ENCODE assay signal across 8 cellular contexts in the genomic region with DNA sequence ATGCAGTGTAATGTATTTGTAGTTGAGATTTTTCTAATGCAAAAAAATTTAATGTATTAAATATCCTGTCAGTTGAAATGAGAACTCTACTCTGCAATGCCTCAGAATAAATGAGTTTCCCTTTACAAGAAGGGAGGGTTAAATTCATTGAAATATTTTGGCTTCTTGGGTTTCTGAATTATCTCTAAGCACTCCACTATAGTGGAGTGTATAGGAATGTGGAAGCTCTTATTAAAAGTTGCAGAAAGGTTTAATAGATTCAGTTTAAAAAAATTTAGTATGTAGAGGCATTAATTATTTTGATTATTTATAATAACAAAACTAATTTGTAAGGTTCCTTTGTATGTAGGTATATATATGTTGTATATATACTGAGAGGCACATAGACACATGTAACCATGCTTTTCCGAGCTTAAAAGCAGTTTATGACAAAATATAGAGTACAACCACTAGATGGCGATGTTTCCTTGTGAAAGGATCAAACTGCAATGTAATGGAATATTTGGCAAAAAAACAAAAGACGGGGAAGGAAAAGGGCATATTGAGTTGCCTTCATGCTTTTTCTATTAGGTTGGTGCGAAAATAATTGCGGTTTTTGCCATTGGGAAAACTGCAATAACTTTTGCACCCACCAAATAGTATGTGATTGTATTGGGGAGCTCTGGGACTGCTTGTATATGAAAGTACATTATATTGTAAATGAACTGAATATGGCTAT.
DNase-seq lines count a peak whose midpoint lies in the region; ATAC-seq and TF ChIP-seq lines count a peak whose summit lies in the region.

No MANE protein-coding gene starts in this region.

- no peaks in the 10 kb centered on the region for H3K36me3 Mint-ChIP-seq in activated CD4-positive, alpha-beta memory T cell treated with anti-CD3 and anti-CD28 coated beads for 36 hours

- H3K27me3 ChIP-seq in DND-41 (ENCODE audit: insufficient read depth, low read length, poor library complexity), result no peaks in the 10 kb centered on the region
- H3K27me3 ChIP-seq in lower lobe of right lung (ENCODE audit: low read depth), result no peaks in the 10 kb centered on the region

- no peak overlapping the region for H3K9ac ChIP-seq in DND-41 (ENCODE audit: low read depth, low read length)

- no peaks in the 10 kb centered on the region for H3K9me3 Mint-ChIP-seq in activated CD4-positive, alpha-beta memory T cell treated with anti-CD3 and anti-CD28 coated beads for 36 hours

- H2AFZ ChIP-seq in DND-41 (ENCODE audit: low read depth, low read length), result no peak overlapping the region

- no peak overlapping the region for H3K27ac ChIP-seq in DND-41 (ENCODE audit: low read length)
- H3K27ac ChIP-seq in lower lobe of right lung, result no peak overlapping the region

- intact Hi-C loops in lower lobe of right lung (cut with DNase I), result no loop called here
- intact Hi-C loops in activated CD4-positive, alpha-beta memory T cell treated with anti-CD3 and anti-CD28 coated beads for 36 hours (cut with micrococcal nuclease), result loop anchor here (2.0 kb wide), 1 partner anchor 1564 kb away; no protein-coding TSS in a partner anchor

- H3K36me3 ChIP-seq in DND-41 (ENCODE audit: insufficient read depth, low read length) (no peaks in the 10 kb centered on the region), lower lobe of right lung (peaks cover 21% of the 10 kb centered on the region)

- H3K4me1 ChIP-seq in DND-41 (ENCODE audit: insufficient read depth, low read length) (no peaks in the 10 kb centered on the region), lower lobe of right lung (no peaks in the 10 kb centered on the region)

- TF ChIP-seq CTCF in DND-41 (IDR thresholded peaks at IDR 0.05; ENCODE audit: borderline replicate concordance, extremely low read depth, low read length, poor library complexity, severe bottlenecking) (peak; percentile 79), choroid plexus epithelial cell (conservative IDR thresholded peaks at IDR 0.05; ENCODE audit: low read depth, low read length) (peak; percentile 61), lower lobe of right lung (IDR thresholded peaks at IDR 0.05) (peak; percentile 66)

- DNase-seq in DND-41 (no peak), HT1080 (ENCODE audit: low read depth) (peak; percentile 60), NOMO-1 treated with DMSO at 0.1 percent for 48 hours (lab: John Stamatoyannopoulos, UW; ENCODE audit: unreplicated experiment) (peak; percentile 63), choroid plexus epithelial cell (ENCODE audit: low read depth) (peak; percentile 91), lower lobe of right lung (no peak)
- no peak for DNase-seq in activated CD4-positive, alpha-beta memory T cell treated with anti-CD3 and anti-CD28 coated beads for 36 hours

- CTCF ChIA-PET in activated CD4-positive, alpha-beta memory T cell treated with anti-CD3 and anti-CD28 coated beads for 36 hours (lab: Charles Lee), result interaction anchor here (0.6 to 4.3 kb wide), 27 partner anchors 9 to 1574 kb away, joined by 3 to 74 read pairs (median 4); no protein-coding TSS in a partner anchor

- no peak overlapping the region for H3K27ac Mint-ChIP-seq in activated CD4-positive, alpha-beta memory T cell treated with anti-CD3 and anti-CD28 coated beads for 36 hours

- no peaks in the 10 kb centered on the region for H3K9me3 ChIP-seq in DND-41 (ENCODE audit: insufficient read depth, low read length, severe bottlenecking)
- H3K9me3 ChIP-seq in lower lobe of right lung, result no peaks in the 10 kb centered on the region

- no peak overlapping the region for H3K4me3 Mint-ChIP-seq in activated CD4-positive, alpha-beta memory T cell treated with anti-CD3 and anti-CD28 coated beads for 36 hours

- no peaks in the 10 kb centered on the region for H3K27me3 Mint-ChIP-seq in activated CD4-positive, alpha-beta memory T cell treated with anti-CD3 and anti-CD28 coated beads for 36 hours

- H3K4me2 ChIP-seq in DND-41 (ENCODE audit: insufficient read depth, low read length), result no peak overlapping the region

- ATAC-seq in DND-41 (ENCODE audit: insufficient read depth, low read depth) (peak; percentile 74), GM21381 (IDR thresholded peaks at IDR 0.05; ENCODE audit: unreplicated experiment) (peak; percentile 61), lower lobe of right lung (peak; percentile 70 to 80), HG03025 (IDR thresholded peaks at IDR 0.05; ENCODE audit: low FRiP score, unreplicated experiment) (no peak)

- H3K4me3 ChIP-seq in DND-41 (ENCODE audit: low read depth in 1 of 2, low read length in 2 of 2) (no peak overlapping the region), choroid plexus epithelial cell (ENCODE audit: low read depth, low read length) (no peak overlapping the region), lower lobe of right lung (no peak overlapping the region)

- peaks cover 3% of the 10 kb centered on the region for H3K4me1 Mint-ChIP-seq in activated CD4-positive, alpha-beta memory T cell treated with anti-CD3 and anti-CD28 coated beads for 36 hours (ENCODE audit: low read depth)

- POLR2A ChIA-PET in activated CD4-positive, alpha-beta memory T cell treated with anti-CD3 and anti-CD28 coated beads for 36 hours (lab: Charles Lee), result no interaction called here

- no peaks in the 10 kb centered on the region for H4K20me1 ChIP-seq in DND-41 (ENCODE audit: insufficient read depth, low read length)

- H3K79me2 ChIP-seq in DND-41 (ENCODE audit: insufficient read depth, low read length), result no peaks in the 10 kb centered on the region

Comparison
In these comparisons a context has a peak if more than half of its experiments do, and no peak if none do; other contexts are left out.
1. DNase-seq: peak in HT1080 (single experiment), NOMO-1 treated with DMSO at 0.1 percent for 48 hours (single experiment) and choroid plexus epithelial cell (single experiment); none in DND-41 (single experiment), lower lobe of right lung (single experiment) and activated CD4-positive, alpha-beta memory T cell treated with anti-CD3 and anti-CD28 coated beads for 36 hours (single experiment).
2. Peak in every context shown above with its lines, with median percentiles within 50 percentile points of each other: CTCF ChIP-seq.